ENCODE assay signal across 1 cellular context in genomic region chr4:140754918-140755810, GRCh38.
TF ChIP-seq lines count a peak whose summit lies in the region.

No MANE protein-coding gene starts in this region.

TF ChIP-seq in H1, 55 proteins besides CTCF, POLR2A, EP300 and RAD21 (continued from another document):
- TF ChIP-seq, protein P1, sequence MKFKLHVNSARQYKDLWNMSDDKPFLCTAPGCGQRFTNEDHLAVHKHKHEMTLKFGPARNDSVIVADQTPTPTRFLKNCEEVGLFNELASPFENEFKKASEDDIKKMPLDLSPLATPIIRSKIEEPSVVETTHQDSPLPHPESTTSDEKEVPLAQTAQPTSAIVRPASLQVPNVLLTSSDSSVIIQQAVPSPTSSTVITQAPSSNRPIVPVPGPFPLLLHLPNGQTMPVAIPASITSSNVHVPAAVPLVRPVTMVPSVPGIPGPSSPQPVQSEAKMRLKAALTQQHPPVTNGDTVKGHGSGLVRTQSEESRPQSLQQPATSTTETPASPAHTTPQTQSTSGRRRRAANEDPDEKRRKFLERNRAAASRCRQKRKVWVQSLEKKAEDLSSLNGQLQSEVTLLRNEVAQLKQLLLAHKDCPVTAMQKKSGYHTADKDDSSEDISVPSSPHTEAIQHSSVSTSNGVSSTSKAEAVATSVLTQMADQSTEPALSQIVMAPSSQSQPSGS (IDR thresholded peaks at IDR 0.05; ENCODE audit: low read length): no peak
- TF ChIP-seq SP4 (IDR thresholded peaks at IDR 0.05; ENCODE audit: low read length) (no peak), ASH2L (IDR thresholded peaks at IDR 0.05; ENCODE audit: low read length) (no peak), SP2 (IDR thresholded peaks at IDR 0.05; ENCODE audit: low read length) (no peak), RFX5 (IDR thresholded peaks at IDR 0.05; ENCODE audit: borderline replicate concordance, low read depth, low read length) (no peak), RXRA (IDR thresholded peaks at IDR 0.05; ENCODE audit: insufficient read depth, low read depth, low read length) (no peak), GTF2F1 (IDR thresholded peaks at IDR 0.05; ENCODE audit: borderline replicate concordance, low read depth, low read length) (no peak), PHF8 (conservative IDR thresholded peaks at IDR 0.05; ENCODE audit: low read depth, low read length) (no peak), MAFK (IDR thresholded peaks at IDR 0.05; ENCODE audit: low read depth, low read length) (no peak), KDM1A (IDR thresholded peaks at IDR 0.05; ENCODE audit: borderline replicate concordance, low read length) (no peak), RNF2 (IDR thresholded peaks at IDR 0.05; ENCODE audit: borderline replicate concordance, low read depth, low read length, missing control alignments, poor library complexity, severe bottlenecking) (no peak), BACH1 (IDR thresholded peaks at IDR 0.05; ENCODE audit: low read length) (no peak), CBX5 (IDR thresholded peaks at IDR 0.05; ENCODE audit: low read depth, low read length) (no peak)
- TF ChIP-seq, protein P2, sequence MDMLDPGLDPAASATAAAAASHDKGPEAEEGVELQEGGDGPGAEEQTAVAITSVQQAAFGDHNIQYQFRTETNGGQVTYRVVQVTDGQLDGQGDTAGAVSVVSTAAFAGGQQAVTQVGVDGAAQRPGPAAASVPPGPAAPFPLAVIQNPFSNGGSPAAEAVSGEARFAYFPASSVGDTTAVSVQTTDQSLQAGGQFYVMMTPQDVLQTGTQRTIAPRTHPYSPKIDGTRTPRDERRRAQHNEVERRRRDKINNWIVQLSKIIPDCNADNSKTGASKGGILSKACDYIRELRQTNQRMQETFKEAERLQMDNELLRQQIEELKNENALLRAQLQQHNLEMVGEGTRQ (IDR thresholded peaks at IDR 0.05; ENCODE audit: low read length): no peak
